8 cellular contexts compared by ENCODE assay signal in genomic region chr2:24456610-24457556, GRCh38. TPM values are rescaled to one million over a fixed set of nuclear protein-coding genes. Genes with fewer than 3 reads are reported as not detected.
DNase-seq lines count a peak whose midpoint lies in the region; ATAC-seq and TF ChIP-seq lines count a peak whose summit lies in the region.

No MANE protein-coding gene starts in this region.

- POLR2A ChIA-PET in MCF 10A (lab: Yijun Ruan, JAX), result interaction anchor here (0.6 to 0.7 kb wide), 4 partner anchors 89 to 353 kb away, joined by 3 to 4 read pairs (median 3); no protein-coding TSS in a partner anchor

- CTCF ChIA-PET in activated naive CD4-positive, alpha-beta T cell treated with anti-CD3 and anti-CD28 coated beads for 36 hours (lab: Charles Lee), result interaction anchor here (0.6 to 1.0 kb wide), 2 partner anchors 9 to 371 kb away, joined by 3 read pairs; no protein-coding TSS in a partner anchor
- CTCF ChIA-PET in activated naive CD4-positive, alpha-beta T cell treated with anti-CD3 and anti-CD28 coated beads, Interleukin-2, amount 10 ng/mL, durations not matched to agents 7 days and 5 days (lab: Charles Lee), result no interaction called here
- CTCF ChIA-PET in MCF 10A (lab: Yijun Ruan, JAX), result interaction anchor here (0.5 to 1.5 kb wide), 6 partner anchors 12 to 193 kb away, joined by 3 read pairs; no protein-coding TSS in a partner anchor

- 56 to 57% methylated on average over 8 of the region's 8 CpGs for WGBS in aorta, 2 donors

- H3K27me3 ChIP-seq in aorta (ENCODE audit: control insufficient read depth in 1 of 2, insufficient read depth in 2 of 2, low read length in 1 of 2), result no peaks in the 10 kb centered on the region

- TF ChIP-seq CTCF in MCF 10A (IDR thresholded peaks at IDR 0.05; ENCODE audit: unreplicated experiment), result no peak

- no peak overlapping the region for H3K27ac ChIP-seq in aorta (ENCODE audit: low read depth in 1 of 2, low read length in 2 of 2)

- H3K9me3 Mint-ChIP-seq in activated naive CD4-positive, alpha-beta T cell treated with anti-CD3 and anti-CD28 coated beads for 36 hours, result no peaks in the 10 kb centered on the region
- no peaks in the 10 kb centered on the region for H3K9me3 Mint-ChIP-seq in activated naive CD4-positive, alpha-beta T cell treated with anti-CD3 and anti-CD28 coated beads, Interleukin-2, amount 10 ng/mL, durations not matched to agents 7 days and 5 days
- no peaks in the 10 kb centered on the region for H3K9me3 Mint-ChIP-seq in MCF 10A (ENCODE audit: unreplicated experiment)

- no peaks in the 10 kb centered on the region for H3K36me3 ChIP-seq in aorta (ENCODE audit: control insufficient read depth in 1 of 2, insufficient read depth in 2 of 2, low read length in 1 of 2)

- no peaks in the 10 kb centered on the region for H3K36me3 Mint-ChIP-seq in activated naive CD4-positive, alpha-beta T cell treated with anti-CD3 and anti-CD28 coated beads for 36 hours (ENCODE audit: low read depth)
- H3K36me3 Mint-ChIP-seq in activated naive CD4-positive, alpha-beta T cell treated with anti-CD3 and anti-CD28 coated beads, Interleukin-2, amount 10 ng/mL, durations not matched to agents 7 days and 5 days, result no peaks in the 10 kb centered on the region
- H3K36me3 Mint-ChIP-seq in MCF 10A (ENCODE audit: insufficient read depth, unreplicated experiment), result no peaks in the 10 kb centered on the region

- H3K4me3 Mint-ChIP-seq in activated naive CD4-positive, alpha-beta T cell treated with anti-CD3 and anti-CD28 coated beads for 36 hours, result no peak overlapping the region
- no peak overlapping the region for H3K4me3 Mint-ChIP-seq in activated naive CD4-positive, alpha-beta T cell treated with anti-CD3 and anti-CD28 coated beads, Interleukin-2, amount 10 ng/mL, durations not matched to agents 7 days and 5 days
- H3K4me3 Mint-ChIP-seq in MCF 10A (ENCODE audit: unreplicated experiment), result no peak overlapping the region

- no peaks in the 10 kb centered on the region for H3K27me3 Mint-ChIP-seq in activated naive CD4-positive, alpha-beta T cell treated with anti-CD3 and anti-CD28 coated beads for 36 hours (ENCODE audit: low read depth)
- peaks cover 12% of the 10 kb centered on the region for H3K27me3 Mint-ChIP-seq in activated naive CD4-positive, alpha-beta T cell treated with anti-CD3 and anti-CD28 coated beads, Interleukin-2, amount 10 ng/mL, durations not matched to agents 7 days and 5 days
- H3K27me3 Mint-ChIP-seq in MCF 10A (ENCODE audit: insufficient read depth, unreplicated experiment), result peaks cover under 1% of the 10 kb centered on the region

- no peak overlapping the region for H3K27ac Mint-ChIP-seq in activated naive CD4-positive, alpha-beta T cell treated with anti-CD3 and anti-CD28 coated beads for 36 hours
- no peak overlapping the region for H3K27ac Mint-ChIP-seq in activated naive CD4-positive, alpha-beta T cell treated with anti-CD3 and anti-CD28 coated beads, Interleukin-2, amount 10 ng/mL, durations not matched to agents 7 days and 5 days
- no peak overlapping the region for H3K27ac Mint-ChIP-seq in MCF 10A (ENCODE audit: low read depth, unreplicated experiment)

- BruUV-seq in MCF 10A (replicated peaks; lab: Mats Ljungman, UMichigan), result no TSS peak

- ATAC-seq in aorta (ENCODE audit: low FRiP score), result peak; percentile 90

- peaks cover 0 to 5% of the 10 kb centered on the region in 2 donors for H3K4me1 ChIP-seq in aorta (ENCODE audit: control insufficient read depth in 1 of 2, insufficient read depth in 2 of 2, low read length in 2 of 2)

- no peaks in the 10 kb centered on the region for H3K9me3 ChIP-seq in aorta (ENCODE audit: control insufficient read depth, low read length)

- DNase-seq in activated naive CD4-positive, alpha-beta T cell treated with anti-CD3 and anti-CD28 coated beads for 36 hours, result peak; percentile 35
- DNase-seq in activated naive CD4-positive, alpha-beta T cell treated with anti-CD3 and anti-CD28 coated beads, Interleukin-2, amount 10 ng/mL, durations not matched to agents 7 days and 5 days, result no peak
- peak; percentile 84 for DNase-seq in MCF 10A (ENCODE audit: unreplicated experiment)
- DNase-seq in lung microvascular endothelial cell (ENCODE audit: low read depth in 2 of 2), result peak; percentile 43 to 63
- DNase-seq in aorta, result peak; percentile 86 to 88
- DNase-seq in central memory CD4-positive, alpha-beta T cell, result no peak
- no peak for DNase-seq in OCI-M2 (lab: John Stamatoyannopoulos, UW; ENCODE audit: unreplicated experiment)
- no peak for DNase-seq in HuH-7.5 (ENCODE audit: low spot score)

- peaks cover 11% of the 10 kb centered on the region for H3K4me1 Mint-ChIP-seq in activated naive CD4-positive, alpha-beta T cell treated with anti-CD3 and anti-CD28 coated beads for 36 hours (ENCODE audit: low read depth)
- peaks cover 3% of the 10 kb centered on the region for H3K4me1 Mint-ChIP-seq in activated naive CD4-positive, alpha-beta T cell treated with anti-CD3 and anti-CD28 coated beads, Interleukin-2, amount 10 ng/mL, durations not matched to agents 7 days and 5 days
- H3K4me1 Mint-ChIP-seq in MCF 10A (ENCODE audit: insufficient read depth, unreplicated experiment), result peaks cover 6% of the 10 kb centered on the region

- H3K4me3 ChIP-seq in aorta (ENCODE audit: low read length in 2 of 2), result no peak overlapping the region

- intact Hi-C loops in activated naive CD4-positive, alpha-beta T cell treated with anti-CD3 and anti-CD28 coated beads for 36 hours (cut with micrococcal nuclease), result no loop called here
- intact Hi-C loops in MCF 10A (cut with micrococcal nuclease) (no loop called here), aorta (cut with DNase I) (no loop called here)

RNA-seq across cellular contexts. Expression of gene NCOA1, which starts 34.2 kb away (rescaled TPM):
- 10 to 100 TPM; 14.0 to 15.4 TPM for total RNA-seq in activated naive CD4-positive, alpha-beta T cell treated with anti-CD3 and anti-CD28 coated beads for 36 hours
- total RNA-seq in MCF 10A (2022) (15.4 and 15.8 TPM in 2 replicates), lung microvascular endothelial cell (5.0 and 10.7 TPM in 2 replicates), aorta (10 to 100 TPM; 41.6 to 68.1 TPM)
- polyA plus RNA-seq in aorta, result 10 to 100 TPM in 1 of 2 donors, 1 to 10 TPM in 1; 6.5 to 11.8 TPM

Comparison
In these comparisons a context has a peak if more than half of its experiments do, and no peak if none do; other contexts are left out.
1. DNase-seq: peak in activated naive CD4-positive, alpha-beta T cell treated with anti-CD3 and anti-CD28 coated beads for 36 hours (single experiment), MCF 10A (single experiment), lung microvascular endothelial cell (2 of 2) and aorta (2 of 2); none in activated naive CD4-positive, alpha-beta T cell treated with anti-CD3 and anti-CD28 coated beads, Interleukin-2, amount 10 ng/mL, durations not matched to agents 7 days and 5 days (single experiment), central memory CD4-positive, alpha-beta T cell (single experiment), OCI-M2 (single experiment) and HuH-7.5 (single experiment).